In genomic region chr3:51397389-51397788, GRCh38 we compare ENCODE assay signal across 13 cellular contexts. TPM values are rescaled to one million over a fixed set of nuclear protein-coding genes. Genes with fewer than 3 reads are reported as not detected.
A peak's percentile ranks its signal among the peaks of the same experiment; 100 is the strongest.
DNase-seq lines count a peak whose midpoint lies in the region; ATAC-seq and TF ChIP-seq lines count a peak whose summit lies in the region.
"Had no signal": no experiment of that assay in that cellular context is flagged by ENCODE, and none has a peak within 500 bp of the region (broad histone marks: within the 10 kb centered on the region; RNA-seq: fewer than 3 reads in every experiment).

No MANE protein-coding gene starts in this region.

- no peak overlapping the region for H3K4me3 Mint-ChIP-seq in activated CD4-positive, alpha-beta memory T cell treated with anti-CD3 and anti-CD28 coated beads for 36 hours
- H3K4me3 Mint-ChIP-seq: stimulated activated naive CD8-positive, alpha-beta T cell treated with anti-CD3 and anti-CD28 coated beads, Interleukin-15, amount 100 ng/mL, for 72 hours had no signal

- H3K27ac ChIP-seq in right atrium auricular region (no peak overlapping the region), aorta (ENCODE audit: low read depth in 1 of 2, low read length in 2 of 2) (no peak overlapping the region), left lung (no peak overlapping the region)

- no peaks in the 10 kb centered on the region for H3K27me3 Mint-ChIP-seq in activated CD4-positive, alpha-beta memory T cell treated with anti-CD3 and anti-CD28 coated beads for 36 hours
- H3K27me3 Mint-ChIP-seq: stimulated activated naive CD8-positive, alpha-beta T cell treated with anti-CD3 and anti-CD28 coated beads, Interleukin-15, amount 100 ng/mL, for 72 hours had no signal

- POLR2A ChIA-PET in activated CD4-positive, alpha-beta memory T cell treated with anti-CD3 and anti-CD28 coated beads for 36 hours (lab: Charles Lee), result interaction anchor here (1.0 to 1.6 kb wide), 2 partner anchors 12 to 13 kb away, joined by 3 to 4 read pairs; partner anchors contain the start of gene MANF

- peaks cover 54% of the 10 kb centered on the region for H3K36me3 ChIP-seq in right atrium auricular region
- peaks cover 2 to 3% of the 10 kb centered on the region in 2 donors for H3K36me3 ChIP-seq in aorta (ENCODE audit: control insufficient read depth in 1 of 2, insufficient read depth in 2 of 2, low read length in 1 of 2)
- peaks cover 4 to 92% of the 10 kb centered on the region in 2 donors for H3K36me3 ChIP-seq in left lung

- intact Hi-C loops in cardiac septum (cut with DNase I), result no loop called here
- intact Hi-C loops in activated CD4-positive, alpha-beta memory T cell treated with anti-CD3 and anti-CD28 coated beads for 36 hours (cut with micrococcal nuclease), result loop anchor here (10.0 kb wide), 1 partner anchor 1043 kb away; the partner anchor contains the start of genes CYB561D2, NPRL2 and TMEM115
- intact Hi-C loops in aorta (cut with DNase I), result loop anchor here (10.0 kb wide), 3 partner anchors 267 to 1043 kb away; partner anchors contain the start of genes CYB561D2 (in 1 of the 2), NPRL2 (in 1 of the 2), TEX264 (in 1 of the 2) and TMEM115 (in 1 of the 2)
- intact Hi-C loops in left lung (cut with DNase I), result no loop called here

- peak overlapping the region; percentile 48 for H3K27ac Mint-ChIP-seq in activated CD4-positive, alpha-beta memory T cell treated with anti-CD3 and anti-CD28 coated beads for 36 hours

- no peaks in the 10 kb centered on the region for H3K9me3 ChIP-seq in right atrium auricular region
- no peaks in the 10 kb centered on the region for H3K9me3 ChIP-seq in aorta (ENCODE audit: control insufficient read depth, low read length)
- no peaks in the 10 kb centered on the region for H3K9me3 ChIP-seq in left lung

- H3K4me1 ChIP-seq in right atrium auricular region (peaks cover 0 to 69% of the 10 kb centered on the region in 2 donors), aorta (ENCODE audit: control insufficient read depth in 1 of 2, insufficient read depth in 2 of 2, low read length in 2 of 2) (no peaks in the 10 kb centered on the region), left lung (peaks cover 10 to 50% of the 10 kb centered on the region in 2 donors)

- WGBS in aorta, 2 donors, result 21 to 26% methylated on average over 5 of the region's 5 CpGs

- ATAC-seq in aorta (ENCODE audit: low FRiP score), result peak; percentile 30
- no peak for ATAC-seq in left lung
- ATAC-seq: stimulated activated naive CD8-positive, alpha-beta T cell treated with anti-CD3 and anti-CD28 coated beads, Interleukin-15, amount 100 ng/mL, for 72 hours had no signal

- H3K9me3 Mint-ChIP-seq in activated CD4-positive, alpha-beta memory T cell treated with anti-CD3 and anti-CD28 coated beads for 36 hours, result no peaks in the 10 kb centered on the region
- H3K9me3 Mint-ChIP-seq: stimulated activated naive CD8-positive, alpha-beta T cell treated with anti-CD3 and anti-CD28 coated beads, Interleukin-15, amount 100 ng/mL, for 72 hours had no signal

- peaks cover 37% of the 10 kb centered on the region for H3K36me3 Mint-ChIP-seq in activated CD4-positive, alpha-beta memory T cell treated with anti-CD3 and anti-CD28 coated beads for 36 hours

- no peaks in the 10 kb centered on the region for H3K27me3 ChIP-seq in right atrium auricular region
- H3K27me3 ChIP-seq in aorta (ENCODE audit: control insufficient read depth in 1 of 2, insufficient read depth in 2 of 2, low read length in 1 of 2), result no peaks in the 10 kb centered on the region
- no peaks in the 10 kb centered on the region for H3K27me3 ChIP-seq in left lung

- H3K4me3 ChIP-seq in right atrium auricular region (no peak overlapping the region), aorta (ENCODE audit: low read length in 2 of 2) (no peak overlapping the region), left lung (no peak overlapping the region)

- CTCF ChIA-PET in activated CD4-positive, alpha-beta memory T cell treated with anti-CD3 and anti-CD28 coated beads for 36 hours (lab: Charles Lee), result interaction anchor here (0.7 kb wide), 2 partner anchors 37 to 285 kb away, joined by 3 read pairs; no protein-coding TSS in a partner anchor

- TF ChIP-seq CTCF in right atrium auricular region (IDR thresholded peaks at IDR 0.05) (no peak), left lung (IDR thresholded peaks at IDR 0.05) (no peak)

- H3K4me1 Mint-ChIP-seq in activated CD4-positive, alpha-beta memory T cell treated with anti-CD3 and anti-CD28 coated beads for 36 hours (ENCODE audit: low read depth), result peaks cover 46% of the 10 kb centered on the region

- peak; percentile 51 for DNase-seq in cardiac septum (ENCODE audit: low spot score)
- no peak for DNase-seq in right atrium auricular region (ENCODE audit: low spot score)
- no peak for DNase-seq in activated CD4-positive, alpha-beta memory T cell treated with anti-CD3 and anti-CD28 coated beads for 36 hours
- peak; percentile 20 for DNase-seq in mesenteric fat pad (ENCODE audit: low spot score)
- no peak for DNase-seq in aorta
- DNase-seq in midbrain (lab: John Stamatoyannopoulos, UW), result no peak
- DNase-seq in left lung, result no peak
- DNase-seq in epidermal melanocyte (ENCODE audit: insufficient read length, low spot score), result no peak
- DNase-seq: DMS53; H7; NCI-H345; small intestine; stimulated activated naive CD8-positive, alpha-beta T cell treated with anti-CD3 and anti-CD28 coated beads, Interleukin-15, amount 100 ng/mL, for 72 hours had no signal

RNA-seq across cellular contexts. Expression of gene RBM15B, which starts 6.3 kb away (rescaled TPM):
- 18.1 TPM for total RNA-seq in cardiac septum
- 10 to 100 TPM; 12.9 to 21.4 TPM for total RNA-seq in right atrium auricular region
- total RNA-seq in activated CD4-positive, alpha-beta memory T cell treated with anti-CD3 and anti-CD28 coated beads for 36 hours, result 10 to 100 TPM; 19.0 to 19.4 TPM
- total RNA-seq in mesenteric fat pad, result 28.0 TPM
- 10 to 100 TPM; 22.4 to 25.4 TPM for total RNA-seq in aorta
- 1 to 10 TPM; 6.9 to 10.0 TPM for polyA plus RNA-seq in aorta
- total RNA-seq in left lung, result 10 to 100 TPM; 25.2 to 26.9 TPM

RNA-seq across cellular contexts. Expression of gene MANF, which starts 12.3 kb away (rescaled TPM):
- total RNA-seq in cardiac septum (77.6 TPM), right atrium auricular region (10 to 100 TPM; 41.7 to 46.9 TPM), mesenteric fat pad (87.8 TPM), aorta (100 to 1,000 TPM in 1 of 2 donors, 10 to 100 TPM in 1; 78.9 to 108 TPM), left lung (100 to 1,000 TPM; 109 to 187 TPM)
- total RNA-seq in activated CD4-positive, alpha-beta memory T cell treated with anti-CD3 and anti-CD28 coated beads for 36 hours, result 100 to 1,000 TPM; 151 to 162 TPM
- polyA plus RNA-seq in aorta, result 10 to 100 TPM; 47.7 to 67.1 TPM

Comparison
In these comparisons a context has a peak if more than half of its experiments do, and no peak if none do; other contexts are left out.
1. DNase-seq: peak in cardiac septum (single experiment) and mesenteric fat pad (single experiment); none in right atrium auricular region (single experiment), activated CD4-positive, alpha-beta memory T cell treated with anti-CD3 and anti-CD28 coated beads for 36 hours (single experiment), aorta (0 of 2), midbrain (single experiment), left lung (0 of 2) and epidermal melanocyte (single experiment).
2. intact Hi-C loops: an anchor here in activated CD4-positive, alpha-beta memory T cell treated with anti-CD3 and anti-CD28 coated beads for 36 hours (10.0 kb wide) and aorta (10.0 kb wide); none called in cardiac septum and left lung.